ENCODE assay signal across 8 cellular contexts in the genomic region with DNA sequence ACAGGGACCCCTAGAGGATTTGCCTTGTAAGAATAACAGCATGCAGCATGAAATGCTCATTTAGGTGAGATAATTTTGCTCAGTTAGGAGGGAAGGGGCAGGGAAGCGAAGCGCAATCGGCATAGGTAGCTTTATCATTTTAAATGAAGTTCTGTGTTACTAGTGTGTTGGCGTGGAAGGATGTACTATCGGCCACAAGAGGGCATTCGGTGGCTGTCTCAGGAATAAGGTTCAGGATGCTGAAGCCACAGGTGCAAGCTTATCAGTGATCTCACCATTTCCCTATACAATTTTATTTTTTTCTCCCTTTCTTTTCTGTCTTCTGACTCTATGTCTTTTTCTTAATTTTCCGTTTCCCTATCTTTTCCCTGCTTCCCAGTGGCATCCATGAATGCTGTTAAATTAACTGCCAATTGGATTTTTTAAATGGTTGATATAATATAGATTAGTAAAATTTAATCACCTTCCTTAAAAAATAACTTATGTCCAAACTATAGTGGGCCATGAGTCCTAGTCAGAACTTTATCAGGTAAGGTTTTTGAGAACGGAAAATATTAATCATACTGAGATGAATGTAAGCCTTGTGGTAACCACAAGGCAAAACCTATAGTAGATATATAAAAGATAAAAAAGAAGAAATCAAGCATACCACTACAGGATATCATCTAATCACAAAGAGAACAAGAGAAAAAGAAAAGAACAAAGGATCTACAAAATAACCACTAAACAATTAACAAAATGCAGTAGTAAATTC. TPM values are rescaled to one million over a fixed set of nuclear protein-coding genes. Genes with fewer than 3 reads are reported as not detected.
A peak's percentile ranks its signal among the peaks of the same experiment; 100 is the strongest.
DNase-seq lines count a peak whose midpoint lies in the region; ATAC-seq and TF ChIP-seq lines count a peak whose summit lies in the region.

No MANE protein-coding gene starts in this region.

- no peak overlapping the region for H4K91ac ChIP-seq in IMR-90 (ENCODE audit: insufficient read depth, low read depth, low read length)

- peak; percentile 61 for DNase-seq in ELF-1 (ENCODE audit: low read depth, low spot score)
- DNase-seq in IMR-90 = peak; percentile 73
- DNase-seq in RPMI8226 = peak; percentile 52
- DNase-seq in activated naive CD4-positive, alpha-beta T cell treated with anti-CD3 and anti-CD28 coated beads, Interleukin-2, amount 50 U/mL, for 16 hours = peak; percentile 53
- DNase-seq in glomerular visceral epithelial cell (ENCODE audit: extremely low spot score) = peak; percentile 78
- DNase-seq in putamen (ENCODE audit: low spot score) = peak; percentile 30
- no peak for DNase-seq in NCI-H524 treated with DMSO at 0.1 percent for 48 hours (lab: John Stamatoyannopoulos, UW)

- H2BK15ac ChIP-seq in IMR-90 (ENCODE audit: low read depth, low read length) = no peak overlapping the region

- H3K4me2 ChIP-seq in IMR-90 (ENCODE audit: low read depth, low read length) = peak overlapping the region; percentile 65; the same call in 1 of the 2 replicates

- no peaks in the 10 kb centered on the region for H3K36me3 ChIP-seq in IMR-90 (ENCODE audit: control insufficient read depth, insufficient read depth, low read length)

- TF ChIP-seq RAD21 in IMR-90 (IDR thresholded peaks at IDR 0.05; ENCODE audit: low read length) = peak; percentile 93

- H3K9ac ChIP-seq in IMR-90 (ENCODE audit: low read depth, low read length) = no peak overlapping the region

- H2AK5ac ChIP-seq in IMR-90 (ENCODE audit: low read depth, low read length) = no peak overlapping the region

- ATAC-seq in IMR-90 (ENCODE audit: low read depth) (peak; percentile 83), HG02763 (IDR thresholded peaks at IDR 0.05; ENCODE audit: unreplicated experiment) (no peak)

- in situ Hi-C loops in IMR-90 (cut with MboI; ENCODE audit: low sequenced_read_pairs) = loop anchor here (5.0 to 25.0 kb wide), 3 partner anchors 256 to 424 kb away; no protein-coding TSS in a partner anchor

- no peaks in the 10 kb centered on the region for H3K4me1 ChIP-seq in IMR-90 (ENCODE audit: control insufficient read depth, insufficient read depth, low read length)

- intact Hi-C loops in IMR-90 (cut with micrococcal nuclease) = loop anchor here (10.0 kb wide), 1 partner anchor 432 kb away; no protein-coding TSS in a partner anchor

- H3K27me3 ChIP-seq in IMR-90 (ENCODE audit: control insufficient read depth, insufficient read depth, low read length) = peaks cover 8% of the 10 kb centered on the region

- H2BK120ac ChIP-seq in IMR-90 (ENCODE audit: low read depth, low read length) = no peak overlapping the region

- no peak overlapping the region for H3K18ac ChIP-seq in IMR-90 (ENCODE audit: low read depth, low read length)

- dilution Hi-C loops in IMR-90 (cut with HindIII; ENCODE audit: low sequenced_read_pairs, unreplicated experiment) = no loop called here

- TF ChIP-seq POLR2A in IMR-90 (IDR thresholded peaks at IDR 0.05; ENCODE audit: low read depth, low read length) = no peak

- no peak overlapping the region for H3K4me3 ChIP-seq in IMR-90 (ENCODE audit: insufficient read depth, low read depth, low read length)

- no CpG with 5 or more reads among the region's 8 CpGs for WGBS in IMR-90 (ENCODE audit: extremely low coverage in 2 of 2, insufficient read length in 1 of 2), 2 experiments

- H3K14ac ChIP-seq in IMR-90 (replicated peaks; ENCODE audit: low read depth, low read length) = no peak overlapping the region

- H2AK9ac ChIP-seq in IMR-90 (replicated peaks; ENCODE audit: low read depth, low read length, poor library complexity) = no peak overlapping the region

- POLR2A ChIA-PET in IMR-90 (lab: Charles Lee; ENCODE audit: unreplicated experiment) = no interaction called here

- no peak overlapping the region for H3K23ac ChIP-seq in IMR-90 (ENCODE audit: low read depth, low read length)

- no peaks in the 10 kb centered on the region for H3K79me1 ChIP-seq in IMR-90 (ENCODE audit: low read depth in 1 of 2, low read length in 2 of 2)

- H2BK5ac ChIP-seq in IMR-90 (ENCODE audit: low read depth, low read length, poor library complexity, severe bottlenecking) = no peak overlapping the region

- no peak overlapping the region for H4K5ac ChIP-seq in IMR-90 (ENCODE audit: low read depth, low read length)

- H3K9me3 ChIP-seq in IMR-90 (ENCODE audit: control insufficient read depth, insufficient read depth, low read length) = no peaks in the 10 kb centered on the region

- peak overlapping the region; percentile 46 for H2AFZ ChIP-seq in IMR-90 (replicated peaks; ENCODE audit: low read length, poor library complexity)

- TF ChIP-seq CTCF in IMR-90 (conservative IDR thresholded peaks at IDR 0.05; ENCODE audit: low read depth, low read length) = peak; percentile 82

- no peak overlapping the region for H4K8ac ChIP-seq in IMR-90 (ENCODE audit: low read depth in 2 of 2, low read length in 2 of 2)

- CTCF ChIA-PET in IMR-90 (lab: Yijun Ruan, JAX) = interaction anchor here (0.6 to 1.5 kb wide), 18 partner anchors 9 to 427 kb away, joined by 3 to 13 read pairs (median 4); partner anchors contain the start of gene PLGRKT

- no TSS peak for BruUV-seq in IMR-90 (replicated peaks; lab: Mats Ljungman, UMichigan)

- no peak overlapping the region for H3K4ac ChIP-seq in IMR-90 (ENCODE audit: low read depth, low read length)

- no peak overlapping the region for H3K27ac ChIP-seq in IMR-90 (ENCODE audit: insufficient read depth, low read length)

- no peak overlapping the region for H2BK20ac ChIP-seq in IMR-90 (ENCODE audit: low read depth, low read length)

- H4K20me1 ChIP-seq in IMR-90 (ENCODE audit: insufficient read depth, low read length) = no peaks in the 10 kb centered on the region

- H3K56ac ChIP-seq in IMR-90 (ENCODE audit: extremely low read depth, insufficient read depth, low read length) = no peak overlapping the region

- no peaks in the 10 kb centered on the region for H3K9me1 ChIP-seq in IMR-90 (ENCODE audit: insufficient read depth, low read length)

TF ChIP-seq in IMR-90, 13 proteins besides CTCF, POLR2A, EP300 and RAD21:
- TF ChIP-seq, protein P1, sequence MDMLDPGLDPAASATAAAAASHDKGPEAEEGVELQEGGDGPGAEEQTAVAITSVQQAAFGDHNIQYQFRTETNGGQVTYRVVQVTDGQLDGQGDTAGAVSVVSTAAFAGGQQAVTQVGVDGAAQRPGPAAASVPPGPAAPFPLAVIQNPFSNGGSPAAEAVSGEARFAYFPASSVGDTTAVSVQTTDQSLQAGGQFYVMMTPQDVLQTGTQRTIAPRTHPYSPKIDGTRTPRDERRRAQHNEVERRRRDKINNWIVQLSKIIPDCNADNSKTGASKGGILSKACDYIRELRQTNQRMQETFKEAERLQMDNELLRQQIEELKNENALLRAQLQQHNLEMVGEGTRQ (IDR thresholded peaks at IDR 0.05; ENCODE audit: low read depth, low read length) = no peak
- TF ChIP-seq CHD1 (IDR thresholded peaks at IDR 0.05; ENCODE audit: low read depth, low read length) = no peak
- TF ChIP-seq SMC3 (IDR thresholded peaks at IDR 0.05; ENCODE audit: low read depth, low read length) = peak; percentile 94
- no peak for TF ChIP-seq BHLHE40 (IDR thresholded peaks at IDR 0.05; ENCODE audit: low read depth, low read length)
- TF ChIP-seq MAZ (IDR thresholded peaks at IDR 0.05; ENCODE audit: borderline replicate concordance, low read depth, low read length) = no peak
- TF ChIP-seq RCOR1 (IDR thresholded peaks at IDR 0.05; ENCODE audit: insufficient replicate concordance, low read length) = no peak

RNA-seq across cellular contexts. Expression of gene INSL6, which starts 1.2 kb away (rescaled TPM):
- total RNA-seq in IMR-90 (2012; rRNA removed) = not detected in 2 replicates
- polyA plus RNA-seq in IMR-90 (2012; rRNA removed) = not detected in 2 replicates
- not detected in 2 replicates for polyA plus RNA-seq in IMR-90 (2012; cell fraction: cytosol; rRNA removed)
- polyA plus RNA-seq in IMR-90 (2012; cell fraction: nucleus; rRNA removed; ENCODE audit: low replicate concordance) = not detected in 2 replicates

RNA-seq across cellular contexts. Expression of gene INSL4, which starts 44.6 kb away (rescaled TPM):
- total RNA-seq in IMR-90 (2012; rRNA removed) = not detected in 2 replicates
- polyA plus RNA-seq in IMR-90 (2012; rRNA removed) = 0.03 TPM in 1 of 2 replicates, not detected in the other
- not detected in 2 replicates for polyA plus RNA-seq in IMR-90 (2012; cell fraction: cytosol; rRNA removed)
- polyA plus RNA-seq in IMR-90 (2012; cell fraction: nucleus; rRNA removed; ENCODE audit: low replicate concordance) = not detected in 2 replicates
